ENCODE assay signal across 20 cellular contexts in genomic region chr17:67124469-67125148, GRCh38.
"Had no signal": no experiment of that assay in that cellular context is flagged by ENCODE, and none has a peak within 500 bp of the region (broad histone marks: within the 10 kb centered on the region; RNA-seq: fewer than 3 reads in every experiment).

No MANE protein-coding gene starts in this region.

- H3K27ac ChIP-seq: brain microvascular endothelial cell, coronary artery, tibial nerve, vagina had no signal

- H3K4me3 ChIP-seq: coronary artery, mucosa of descending colon, tibial nerve, vagina had no signal

- H3K27me3 ChIP-seq: brain microvascular endothelial cell, tibial nerve, vagina had no signal

- H3K9me3 ChIP-seq: mucosa of descending colon, tibial nerve, vagina had no signal

- H3K4me1 ChIP-seq: vagina had no signal

- DNase-seq: activated CD4-positive, alpha-beta T cell treated with anti-CD3 and anti-CD28 coated beads for 36 hours; activated CD8-positive, alpha-beta T cell treated with anti-CD3 and anti-CD28 coated beads for 36 hours; activated naive CD8-positive, alpha-beta T cell treated with anti-CD3 and anti-CD28 coated beads, Interleukin-2, amount 10 ng/mL, durations not matched to agents 7 days and 5 days; activated T-cell treated with anti-CD3 and anti-CD28 coated beads, Interleukin-2, amount 50 U/mL, for 48 hours; brain microvascular endothelial cell; effector CD4-positive, alpha-beta T cell; foreskin fibroblast; glutamatergic neuron; hypothalamus; kidney glomerular epithelial cell; left ventricle myocardium superior; mucosa of descending colon; naive thymus-derived CD8-positive, alpha-beta T cell; nucleus accumbens; posterior cingulate gyrus; substantia nigra had no signal

- ATAC-seq: activated CD4-positive, alpha-beta T cell treated with anti-CD3 and anti-CD28 coated beads for 36 hours; activated CD8-positive, alpha-beta T cell treated with anti-CD3 and anti-CD28 coated beads for 36 hours; left ventricle myocardium superior; mucosa of descending colon; naive thymus-derived CD8-positive, alpha-beta T cell; stimulated activated memory B cell treated with anti-CD40 and anti-IgM and Interleukin-4, amounts not matched to agents 10 μg/mL and 1 μg/mL and 100 μg/mL, for 72 hours had no signal
